Comparison of ENCODE assay signal across 16 cellular contexts in genomic region chr1:69861641-69862040, GRCh38.
DNase-seq lines count a peak whose midpoint lies in the region; ATAC-seq lines count a peak whose summit lies in the region.
"Had no signal": no experiment of that assay in that cellular context is flagged by ENCODE, and none has a peak within 500 bp of the region (broad histone marks: within the 10 kb centered on the region; RNA-seq: fewer than 3 reads in every experiment).

No MANE protein-coding gene starts in this region.

- ATAC-seq in GM18909 (IDR thresholded peaks at IDR 0.05; ENCODE audit: poor library complexity, unreplicated experiment), result no peak
- ATAC-seq: A549, GM23338 had no signal

- DNase-seq in DMS53 (lab: John Stamatoyannopoulos, UW) (peak; percentile 20), DMS53 treated with DMSO at 0.1 percent for 48 hours (lab: John Stamatoyannopoulos, UW; ENCODE audit: unreplicated experiment) (no peak), NCI-H748 (lab: John Stamatoyannopoulos, UW; ENCODE audit: unreplicated experiment) (peak; percentile 55), NCI-H748 treated with DMSO at 0.1 percent for 48 hours (lab: John Stamatoyannopoulos, UW) (no peak), NCI-H69 (lab: John Stamatoyannopoulos, UW) (peak; percentile 34), putamen (ENCODE audit: low spot score) (peak; percentile 38), SHP77 (lab: John Stamatoyannopoulos, UW) (no peak)
- DNase-seq: AML-193; Caco-2; CD4-positive, alpha-beta T cell; DMS79 treated with DMSO at 0.1 percent for 48 hours; GF-D8; HCEC 1CT had no signal

Comparison
In these comparisons a context has a peak if more than half of its experiments do, and no peak if none do; other contexts are left out.
1. DNase-seq: peak in DMS53 (single experiment), NCI-H748 (single experiment), NCI-H69 (single experiment) and putamen (single experiment); none in DMS53 treated with DMSO at 0.1 percent for 48 hours (single experiment), NCI-H748 treated with DMSO at 0.1 percent for 48 hours (single experiment) and SHP77 (0 of 2).